ENCODE assay signal across 18 cellular contexts in the genomic region with DNA sequence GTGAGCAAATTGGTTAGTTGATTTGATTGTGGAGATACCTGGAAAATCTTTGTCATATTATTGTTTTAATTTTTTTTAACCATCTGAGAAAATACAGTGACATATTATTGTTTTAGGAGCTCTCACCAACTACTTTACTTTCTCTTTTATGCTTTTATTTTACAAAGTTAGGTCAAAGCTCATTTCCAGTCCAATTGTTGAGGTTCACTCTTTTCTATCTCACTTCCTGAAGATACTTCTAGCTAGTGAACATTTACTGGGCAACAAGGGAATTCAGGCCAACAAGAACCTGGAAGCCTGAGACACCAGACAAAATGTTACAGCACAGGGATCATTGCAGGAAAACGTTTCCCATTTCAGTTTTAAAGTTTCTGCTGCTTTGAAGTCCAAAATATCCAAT. TPM values are rescaled to one million over a fixed set of nuclear protein-coding genes. Genes with fewer than 3 reads are reported as not detected.
DNase-seq lines count a peak whose midpoint lies in the region; ATAC-seq and TF ChIP-seq lines count a peak whose summit lies in the region.
"Had no signal": no experiment of that assay in that cellular context is flagged by ENCODE, and none has a peak within 500 bp of the region (broad histone marks: within the 10 kb centered on the region; RNA-seq: fewer than 3 reads in every experiment).

No MANE protein-coding gene starts in this region.

- 0 out of 2 replicates have a peak overlapping the region, but pooled peaks have one; percentile 2 for H2AFZ ChIP-seq in Karpas-422 (ENCODE audit: low read length)

- H3K4me2 ChIP-seq in Karpas-422 (ENCODE audit: low read depth, low read length, poor library complexity, severe bottlenecking) = no peak overlapping the region
- H3K4me2 ChIP-seq: BLaER1 treated with 17β-estradiol and CSF1 and Interleukin-3, amounts not matched to agents 10 nM and 100 nM had no signal

- WGBS in liver = 15% methylated on average over 1 of the region's 1 CpG
- WGBS in transverse colon (ENCODE audit: low coverage in 1 of 2), 2 donors = 24 to 31% methylated on average over 1 of the region's 1 CpG

- H3K27me3 ChIP-seq in Karpas-422 (ENCODE audit: low read length) (no peaks in the 10 kb centered on the region), liver (ENCODE audit: control insufficient read depth in 4 of 4, insufficient read depth in 4 of 4, low read length in 3 of 4) (no peaks in the 10 kb centered on the region), transverse colon (peaks cover 18% of the 10 kb centered on the region)
- H3K27me3 ChIP-seq: BLaER1 treated with 17β-estradiol and CSF1 and Interleukin-3, amounts not matched to agents 10 nM and 100 nM; SJCRH30 had no signal

- H3K4me3 ChIP-seq in Karpas-422 (ENCODE audit: low read length) (no peak overlapping the region), liver (ENCODE audit: low read depth in 1 of 3, low read length in 3 of 3) (no peak overlapping the region), transverse colon (peak overlapping the region in 1 of 4 donors; percentile 70)
- H3K4me3 ChIP-seq: BLaER1 treated with 17β-estradiol and CSF1 and Interleukin-3, amounts not matched to agents 10 nM and 100 nM; K562 had no signal

- no peak for TF ChIP-seq EP300 in transverse colon (IDR thresholded peaks at IDR 0.05; ENCODE audit: low read depth)

- intact Hi-C loops in transverse colon (cut with DNase I; ENCODE audit: low total_unique reads) = no loop called here

- DNase-seq in Karpas-422 = no peak
- DNase-seq in dermis blood vessel endothelial cell = peak; percentile 47
- DNase-seq in transverse colon = no peak
- no peak for DNase-seq in D341Med (ENCODE audit: low spot score)
- no peak for DNase-seq in left lobe of liver (ENCODE audit: low spot score)
- DNase-seq: CD8-positive, alpha-beta T cell; DMS79; H9; NCI-H1105 treated with DMSO at 0.1 percent for 48 hours; NCI-H187 treated with DMSO at 0.1 percent for 48 hours; NCI-H2227 treated with DMSO at 0.1 percent for 48 hours; NCI-H510A treated with DMSO at 0.1 percent for 48 hours; NCI-H82; SJCRH30 had no signal

- no peak for ATAC-seq in HG02840 (IDR thresholded peaks at IDR 0.05; ENCODE audit: low FRiP score, unreplicated experiment)
- no peak for ATAC-seq in left lobe of liver
- ATAC-seq: CD8-positive, alpha-beta T cell; K562 had no signal

- H3K9me3 ChIP-seq in Karpas-422 (ENCODE audit: low read length) = no peaks in the 10 kb centered on the region
- H3K9me3 ChIP-seq in liver (ENCODE audit: control insufficient read depth in 4 of 4, low read length in 3 of 4) = no peaks in the 10 kb centered on the region
- H3K9me3 ChIP-seq in transverse colon = no peaks in the 10 kb centered on the region
- H3K9me3 ChIP-seq: SJCRH30 had no signal

- no peak for TF ChIP-seq POLR2A in transverse colon (IDR thresholded peaks at IDR 0.05)

- no peaks in the 10 kb centered on the region for H3K79me2 ChIP-seq in Karpas-422 (ENCODE audit: low read length)

- no peak overlapping the region for H3K9ac ChIP-seq in Karpas-422 (ENCODE audit: low read length)
- no peak overlapping the region for H3K9ac ChIP-seq in liver (ENCODE audit: low read depth in 1 of 2, low read length in 2 of 2)
- H3K9ac ChIP-seq: BLaER1 treated with 17β-estradiol and CSF1 and Interleukin-3, amounts not matched to agents 10 nM and 100 nM had no signal

- no peaks in the 10 kb centered on the region for H3K36me3 ChIP-seq in Karpas-422 (ENCODE audit: insufficient read depth, low read length)
- H3K36me3 ChIP-seq in liver (ENCODE audit: control insufficient read depth in 4 of 4, insufficient read depth in 3 of 4, low read depth in 1 of 4, low read length in 3 of 4) = no peaks in the 10 kb centered on the region
- no peaks in the 10 kb centered on the region for H3K36me3 ChIP-seq in transverse colon
- H3K36me3 ChIP-seq: BLaER1 treated with 17β-estradiol and CSF1 and Interleukin-3, amounts not matched to agents 10 nM and 100 nM; SJCRH30 had no signal

- TF ChIP-seq CTCF in liver (IDR thresholded peaks at IDR 0.05; ENCODE audit: low read depth, low read length, missing input control) (no peak), transverse colon (IDR thresholded peaks at IDR 0.05) (no peak)

- H3K4me1 ChIP-seq in Karpas-422 (ENCODE audit: low read length) = no peaks in the 10 kb centered on the region
- peaks cover 2 to 32% (median 23%) of the 10 kb centered on the region in 4 donors for H3K4me1 ChIP-seq in liver (ENCODE audit: control insufficient read depth in 4 of 4, insufficient read depth in 4 of 4, low read length in 3 of 4)
- H3K4me1 ChIP-seq in transverse colon = peaks cover 0 to 20% (median 6%) of the 10 kb centered on the region in 4 donors
- H3K4me1 ChIP-seq: BLaER1 treated with 17β-estradiol and CSF1 and Interleukin-3, amounts not matched to agents 10 nM and 100 nM; SJCRH30 had no signal

- in situ Hi-C loops in transverse colon (cut with MboI; ENCODE audit: low pct_ligation_motif_present in 1 of 4, low pct_unique_long_range_greater_than_20kb in 1 of 4, low sequenced_read_pairs in 3 of 4) = loop anchor here in 3 of 4 donors (10.0 to 25.0 kb wide), 3 partner anchors 460 to 560 kb away; no protein-coding TSS in a partner anchor

- H3K27ac ChIP-seq in Karpas-422 (ENCODE audit: low read length) (no peak overlapping the region), liver (ENCODE audit: low read depth in 1 of 2, low read length in 2 of 2) (no peak overlapping the region), transverse colon (peak overlapping the region; percentile 33 to 56 (median 43))
- H3K27ac ChIP-seq: BLaER1 treated with 17β-estradiol and CSF1 and Interleukin-3, amounts not matched to agents 10 nM and 100 nM; SJCRH30 had no signal

- no peaks in the 10 kb centered on the region for H3K9me2 ChIP-seq in Karpas-422 (replicated peaks; ENCODE audit: insufficient read depth, low read length)

- H4K20me1 ChIP-seq in Karpas-422 (ENCODE audit: insufficient read depth, low read depth, low read length) = no peaks in the 10 kb centered on the region
- H4K20me1 ChIP-seq: BLaER1 treated with 17β-estradiol and CSF1 and Interleukin-3, amounts not matched to agents 10 nM and 100 nM had no signal

- no peak for TF ChIP-seq RAD21 in liver (IDR thresholded peaks at IDR 0.05)

TF ChIP-seq in liver, 16 proteins besides CTCF, POLR2A, EP300 and RAD21:
- no peak for TF ChIP-seq JUND (IDR thresholded peaks at IDR 0.05)
- TF ChIP-seq HNF4G (IDR thresholded peaks at IDR 0.05) = no peak
- peak; percentile 63 for TF ChIP-seq NR2F2 (IDR thresholded peaks at IDR 0.05)

RNA-seq across cellular contexts. Expression of a gene that starts 3.9 kb away (rescaled TPM):
- total RNA-seq in Karpas-422 (2014; rRNA removed; shearing (Covaris generic); ENCODE audit: low replicate concordance) = not detected in 2 replicates
- total RNA-seq in dermis blood vessel endothelial cell = 0.33 and 0.34 TPM in 2 replicates
- total RNA-seq in liver = 1 to 10 TPM; 3.9 to 7.3 TPM
- polyA plus RNA-seq in liver = 1 to 10 TPM; 3.0 to 7.4 TPM
- 100 to 1,000 TPM in 1 of 4 donors, 10 to 100 TPM in 3; 50.4 to 141 (median 71.2) TPM for total RNA-seq in transverse colon
- total RNA-seq in left lobe of liver = 10.5 TPM
- polyA plus RNA-seq: K562 had no signal

RNA-seq across cellular contexts. Expression of a gene that starts 44.1 kb away (rescaled TPM):
- total RNA-seq in Karpas-422 (2014; rRNA removed; shearing (Covaris generic); ENCODE audit: low replicate concordance) = 3.4 and 7.0 TPM in 2 replicates
- 312 and 327 TPM in 2 replicates for total RNA-seq in dermis blood vessel endothelial cell
- 10 to 100 TPM in 1 of 2 donors, 1 to 10 TPM in 1; 9.3 to 13.7 TPM for total RNA-seq in liver
- polyA plus RNA-seq in liver = 1 to 10 TPM; 3.9 to 4.7 TPM
- total RNA-seq in transverse colon = 10 to 100 TPM; 12.4 to 38.9 (median 27.0) TPM
- total RNA-seq in left lobe of liver = 6.4 TPM

Comparison
In these comparisons a context has a peak if more than half of its experiments do, and no peak if none do; other contexts are left out.
1. H3K27ac ChIP-seq: peak in transverse colon (4 of 4); none in Karpas-422 (single experiment) and liver (0 of 2).